Comparison of ENCODE assay signal across 8 cellular contexts in the genomic region with DNA sequence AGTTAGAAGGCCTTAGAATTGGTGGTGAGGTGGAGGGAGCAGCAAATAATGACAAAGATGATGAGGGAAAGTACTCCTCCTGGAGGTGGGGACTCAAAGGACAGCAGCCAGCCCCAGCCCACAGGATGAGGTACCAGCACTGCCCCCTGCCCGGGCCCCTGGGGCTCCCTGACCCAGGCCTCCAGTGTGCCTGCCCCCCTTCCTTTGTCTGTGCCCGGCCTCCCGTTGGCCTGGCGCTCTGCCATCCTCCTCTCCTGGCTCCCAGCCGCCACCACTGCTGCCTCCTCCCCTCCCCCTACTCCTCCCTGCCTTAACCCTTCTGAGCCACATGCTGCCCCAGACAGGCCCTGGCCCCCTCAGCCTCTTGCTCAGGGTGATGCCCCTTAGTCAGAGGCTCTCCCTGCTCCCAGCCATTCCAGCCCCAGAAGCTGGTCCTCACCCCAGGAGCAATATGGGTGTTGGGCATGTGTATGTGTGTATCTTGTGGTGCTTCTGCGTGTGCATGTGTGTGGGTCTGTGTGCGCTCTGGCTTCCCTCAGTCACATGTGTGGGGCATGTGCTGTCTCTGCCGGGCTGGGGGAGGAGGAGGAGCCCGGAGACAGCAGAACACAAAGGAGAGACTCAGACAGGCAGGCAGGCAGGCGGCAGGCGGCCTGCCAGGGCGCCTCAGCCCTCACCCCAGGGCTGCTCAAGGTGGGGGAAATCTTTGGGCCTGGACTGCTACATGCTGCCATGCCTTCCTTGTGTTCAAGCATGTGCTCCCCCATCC. TPM values are rescaled to one million over a fixed set of nuclear protein-coding genes. Genes with fewer than 3 reads are reported as not detected.
A peak's percentile ranks its signal among the peaks of the same experiment; 100 is the strongest.
DNase-seq lines count a peak whose midpoint lies in the region; ATAC-seq and TF ChIP-seq lines count a peak whose summit lies in the region.

No MANE protein-coding gene starts in this region.

- H3K27me3 ChIP-seq in Karpas-422 (ENCODE audit: low read length): no peaks in the 10 kb centered on the region
- H3K27me3 ChIP-seq in upper lobe of left lung: no peaks in the 10 kb centered on the region

- no peaks in the 10 kb centered on the region for H4K20me1 ChIP-seq in Karpas-422 (ENCODE audit: insufficient read depth, low read depth, low read length)

- 0 to 3% methylated on average over 6 to 11 of the region's 12 CpGs for WGBS in upper lobe of left lung, 2 donors

- H3K4me1 Mint-ChIP-seq in activated naive CD8-positive, alpha-beta T cell (ENCODE audit: low read depth): peaks cover 65% of the 10 kb centered on the region
- H3K4me1 Mint-ChIP-seq in osteocyte (ENCODE audit: unreplicated experiment): peaks cover 70% of the 10 kb centered on the region

- peak overlapping the region; percentile 93 for H3K4me3 Mint-ChIP-seq in activated naive CD8-positive, alpha-beta T cell
- H3K4me3 Mint-ChIP-seq in osteocyte (ENCODE audit: unreplicated experiment): peak overlapping the region; percentile 83

- no peak overlapping the region for H2AFZ ChIP-seq in Karpas-422 (ENCODE audit: low read length)

- TF ChIP-seq CTCF in osteocyte (IDR thresholded peaks at IDR 0.05) (peak; percentile 48), upper lobe of left lung (IDR thresholded peaks at IDR 0.05) (no peak)

- no peaks in the 10 kb centered on the region for H3K9me2 ChIP-seq in Karpas-422 (replicated peaks; ENCODE audit: insufficient read depth, low read length)

- TF ChIP-seq POLR2A in upper lobe of left lung (IDR thresholded peaks at IDR 0.05): peak in 1 of 4 donors; percentile 31

- ATAC-seq in Right ventricle myocardium inferior (peak; percentile 23), upper lobe of left lung (ENCODE audit: low FRiP score in 2 of 2) (peak; percentile 1 to 3), GM19395 (IDR thresholded peaks at IDR 0.05; ENCODE audit: unreplicated experiment) (no peak)

- H3K9ac ChIP-seq in Karpas-422 (ENCODE audit: low read length): peak overlapping the region; percentile 87

- H3K27ac ChIP-seq in Karpas-422 (ENCODE audit: low read length): peak overlapping the region; percentile 69
- peak overlapping the region; percentile 94 to 99 (median 98) for H3K27ac ChIP-seq in upper lobe of left lung

- H3K4me2 ChIP-seq in Karpas-422 (ENCODE audit: low read depth, low read length, poor library complexity, severe bottlenecking): peak overlapping the region; percentile 84

- peak overlapping the region; percentile 96 for H3K27ac Mint-ChIP-seq in activated naive CD8-positive, alpha-beta T cell
- H3K27ac Mint-ChIP-seq in osteocyte (ENCODE audit: unreplicated experiment): peak overlapping the region; percentile 94

- H3K4me3 ChIP-seq in Karpas-422 (ENCODE audit: low read length): peak overlapping the region; percentile 80; the same call in 1 of the 2 replicates
- peak overlapping the region in 3 of 4 donors; percentile 77 to 90 (median 89) for H3K4me3 ChIP-seq in upper lobe of left lung

- no peaks in the 10 kb centered on the region for H3K9me3 Mint-ChIP-seq in activated naive CD8-positive, alpha-beta T cell (ENCODE audit: low read depth)
- no peaks in the 10 kb centered on the region for H3K9me3 Mint-ChIP-seq in osteocyte (ENCODE audit: unreplicated experiment)

- peaks cover 66% of the 10 kb centered on the region for H3K4me1 ChIP-seq in Karpas-422 (ENCODE audit: low read length)
- peaks cover 71 to 80% (median 76%) of the 10 kb centered on the region in 4 donors for H3K4me1 ChIP-seq in upper lobe of left lung

- intact Hi-C loops in Right ventricle myocardium inferior (cut with DNase I): loop anchor here (5.0 kb wide), 1 partner anchor 50 kb away; a partner anchor contains a TSS

- peak; percentile 94 for DNase-seq in DMS 273 (lab: John Stamatoyannopoulos, UW; ENCODE audit: unreplicated experiment)
- peak; percentile 57 for DNase-seq in Karpas-422
- peak; percentile 87 for DNase-seq in SK-N-DZ (ENCODE audit: low spot score)
- peak; percentile 90 for DNase-seq in Right ventricle myocardium inferior (ENCODE audit: missing footprints)
- DNase-seq in osteocyte (ENCODE audit: extremely low spot score, unreplicated experiment): peak; percentile 95
- peak; percentile 83 to 91 for DNase-seq in upper lobe of left lung

- no peak for TF ChIP-seq EP300 in upper lobe of left lung (IDR thresholded peaks at IDR 0.05)

- H3K36me3 Mint-ChIP-seq in activated naive CD8-positive, alpha-beta T cell: no peaks in the 10 kb centered on the region
- H3K36me3 Mint-ChIP-seq in osteocyte (ENCODE audit: unreplicated experiment): peaks cover 4% of the 10 kb centered on the region

- H3K79me2 ChIP-seq in Karpas-422 (ENCODE audit: low read length): peaks cover 67% of the 10 kb centered on the region

- H3K36me3 ChIP-seq in Karpas-422 (ENCODE audit: insufficient read depth, low read length) (no peaks in the 10 kb centered on the region), upper lobe of left lung (no peaks in the 10 kb centered on the region)

- H3K9me3 ChIP-seq in Karpas-422 (ENCODE audit: low read length): no peaks in the 10 kb centered on the region
- H3K9me3 ChIP-seq in upper lobe of left lung: no peaks in the 10 kb centered on the region

- H3K27me3 Mint-ChIP-seq in activated naive CD8-positive, alpha-beta T cell: no peaks in the 10 kb centered on the region
- H3K27me3 Mint-ChIP-seq in osteocyte (ENCODE audit: unreplicated experiment): no peaks in the 10 kb centered on the region

RNA-seq across cellular contexts. Expression of a gene that starts 2.6 kb away (rescaled TPM):
- total RNA-seq in Karpas-422 (2014; rRNA removed; shearing (Covaris generic); ENCODE audit: low replicate concordance): 24.7 and 34.5 TPM in 2 replicates
- 61.6 and 73.8 TPM in 2 replicates for polyA plus RNA-seq in SK-N-DZ (2014; cell fraction: cytosol; rRNA removed)
- 187 and 202 TPM in 2 replicates for polyA plus RNA-seq in SK-N-DZ (2014; cell fraction: nucleus; rRNA removed)
- 56.5 TPM for total RNA-seq in Right ventricle myocardium inferior
- 112 and 114 TPM in 2 replicates for total RNA-seq in osteocyte
- 100 to 1,000 TPM in 1 of 6 donors, 10 to 100 TPM in 5; 31.5 to 243 (median 54.9) TPM for total RNA-seq in upper lobe of left lung

RNA-seq across cellular contexts. Expression of a gene that starts 15.3 kb away (rescaled TPM):
- 8.6 and 10.2 TPM in 2 replicates for total RNA-seq in Karpas-422 (2014; rRNA removed; shearing (Covaris generic); ENCODE audit: low replicate concordance)
- polyA plus RNA-seq in SK-N-DZ (2014; cell fraction: cytosol; rRNA removed): 27.8 and 39.6 TPM in 2 replicates
- polyA plus RNA-seq in SK-N-DZ (2014; cell fraction: nucleus; rRNA removed): 51.7 and 69.3 TPM in 2 replicates
- total RNA-seq in Right ventricle myocardium inferior: 14.3 TPM
- 40.7 and 42.0 TPM in 2 replicates for total RNA-seq in osteocyte
- total RNA-seq in upper lobe of left lung: 10 to 100 TPM; 29.3 to 57.6 (median 40.3) TPM

RNA-seq across cellular contexts. Expression of a gene that starts 34.6 kb away (rescaled TPM):
- 22.6 and 37.6 TPM in 2 replicates for total RNA-seq in Karpas-422 (2014; rRNA removed; shearing (Covaris generic); ENCODE audit: low replicate concordance)
- polyA plus RNA-seq in SK-N-DZ (2014; cell fraction: cytosol; rRNA removed): 108 and 127 TPM in 2 replicates
- 66.8 and 109 TPM in 2 replicates for polyA plus RNA-seq in SK-N-DZ (2014; cell fraction: nucleus; rRNA removed)
- total RNA-seq in Right ventricle myocardium inferior: 25.8 TPM
- 46.0 and 48.2 TPM in 2 replicates for total RNA-seq in osteocyte
- total RNA-seq in upper lobe of left lung: 10 to 100 TPM; 21.4 to 72.8 (median 44.3) TPM

RNA-seq across cellular contexts. Expression of a gene that starts 52.4 kb away (rescaled TPM):
- 7.1 and 19.4 TPM in 2 replicates for total RNA-seq in Karpas-422 (2014; rRNA removed; shearing (Covaris generic); ENCODE audit: low replicate concordance)
- polyA plus RNA-seq in SK-N-DZ (2014; cell fraction: cytosol; rRNA removed): 22.2 and 23.3 TPM in 2 replicates
- 11.3 and 15.6 TPM in 2 replicates for polyA plus RNA-seq in SK-N-DZ (2014; cell fraction: nucleus; rRNA removed)
- total RNA-seq in Right ventricle myocardium inferior (11.0 TPM), osteocyte (21.5 and 22.2 TPM in 2 replicates), upper lobe of left lung (10 to 100 TPM; 20.2 to 39.2 (median 30.1) TPM)
